In genomic region chr19:4457654-4458406, GRCh38 we compare ENCODE assay signal across 1 cellular context.
A peak's percentile ranks its signal among the peaks of the same experiment; 100 is the strongest.
TF ChIP-seq lines count a peak whose summit lies in the region.

Gene UBXN6, minus strand, starts transcription at chr19:4457794. Its CDS starts 97 bp downstream, at chr19:4457697.

TF ChIP-seq in HepG2, 621 proteins besides CTCF, POLR2A, EP300 and RAD21 (continued from another document and continues in another):
- TF ChIP-seq RNF219 (CRISPR knock-in tag; IDR thresholded peaks at IDR 0.05) = no peak
- TF ChIP-seq, protein P1, sequence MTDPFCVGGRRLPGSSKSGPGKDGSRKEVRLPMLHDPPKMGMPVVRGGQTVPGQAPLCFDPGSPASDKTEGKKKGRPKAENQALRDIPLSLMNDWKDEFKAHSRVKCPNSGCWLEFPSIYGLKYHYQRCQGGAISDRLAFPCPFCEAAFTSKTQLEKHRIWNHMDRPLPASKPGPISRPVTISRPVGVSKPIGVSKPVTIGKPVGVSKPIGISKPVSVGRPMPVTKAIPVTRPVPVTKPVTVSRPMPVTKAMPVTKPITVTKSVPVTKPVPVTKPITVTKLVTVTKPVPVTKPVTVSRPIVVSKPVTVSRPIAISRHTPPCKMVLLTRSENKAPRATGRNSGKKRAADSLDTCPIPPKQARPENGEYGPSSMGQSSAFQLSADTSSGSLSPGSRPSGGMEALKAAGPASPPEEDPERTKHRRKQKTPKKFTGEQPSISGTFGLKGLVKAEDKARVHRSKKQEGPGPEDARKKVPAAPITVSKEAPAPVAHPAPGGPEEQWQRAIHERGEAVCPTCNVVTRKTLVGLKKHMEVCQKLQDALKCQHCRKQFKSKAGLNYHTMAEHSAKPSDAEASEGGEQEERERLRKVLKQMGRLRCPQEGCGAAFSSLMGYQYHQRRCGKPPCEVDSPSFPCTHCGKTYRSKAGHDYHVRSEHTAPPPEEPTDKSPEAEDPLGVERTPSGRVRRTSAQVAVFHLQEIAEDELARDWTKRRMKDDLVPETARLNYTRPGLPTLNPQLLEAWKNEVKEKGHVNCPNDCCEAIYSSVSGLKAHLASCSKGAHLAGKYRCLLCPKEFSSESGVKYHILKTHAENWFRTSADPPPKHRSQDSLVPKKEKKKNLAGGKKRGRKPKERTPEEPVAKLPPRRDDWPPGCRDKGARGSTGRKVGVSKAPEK (CRISPR knock-in tag; IDR thresholded peaks at IDR 0.05; ENCODE audit: borderline replicate concordance) = no peak
- peak; percentile 90 for TF ChIP-seq ARID4A (CRISPR knock-in tag; IDR thresholded peaks at IDR 0.05; ENCODE audit: borderline replicate concordance)
- no peak for TF ChIP-seq ZNF580 (CRISPR knock-in tag; IDR thresholded peaks at IDR 0.05; ENCODE audit: borderline replicate concordance, low read depth)
- peak; percentile 39; the same call in 1 of the 2 replicates for TF ChIP-seq ZMYM4 (CRISPR knock-in tag; IDR thresholded peaks at IDR 0.05)
- TF ChIP-seq CBX2 (IDR thresholded peaks at IDR 0.05; ENCODE audit: low read depth, low read length) = no peak
- no peak for TF ChIP-seq CBX2 (CRISPR knock-in tag; IDR thresholded peaks at IDR 0.05; ENCODE audit: low read depth)
- TF ChIP-seq, protein P2, sequence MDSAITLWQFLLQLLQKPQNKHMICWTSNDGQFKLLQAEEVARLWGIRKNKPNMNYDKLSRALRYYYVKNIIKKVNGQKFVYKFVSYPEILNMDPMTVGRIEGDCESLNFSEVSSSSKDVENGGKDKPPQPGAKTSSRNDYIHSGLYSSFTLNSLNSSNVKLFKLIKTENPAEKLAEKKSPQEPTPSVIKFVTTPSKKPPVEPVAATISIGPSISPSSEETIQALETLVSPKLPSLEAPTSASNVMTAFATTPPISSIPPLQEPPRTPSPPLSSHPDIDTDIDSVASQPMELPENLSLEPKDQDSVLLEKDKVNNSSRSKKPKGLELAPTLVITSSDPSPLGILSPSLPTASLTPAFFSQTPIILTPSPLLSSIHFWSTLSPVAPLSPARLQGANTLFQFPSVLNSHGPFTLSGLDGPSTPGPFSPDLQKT (CRISPR knock-in tag; IDR thresholded peaks at IDR 0.05; ENCODE audit: borderline replicate concordance) = peak; percentile 42; the same call in 1 of the 2 replicates
- no peak for TF ChIP-seq ZNF160 (CRISPR knock-in tag; IDR thresholded peaks at IDR 0.05)
- TF ChIP-seq ZNF260 (CRISPR knock-in tag; IDR thresholded peaks at IDR 0.05; ENCODE audit: borderline replicate concordance, low read depth) = no peak
- no peak for TF ChIP-seq MXD1 (CRISPR knock-in tag; IDR thresholded peaks at IDR 0.05)
- no peak for TF ChIP-seq PAWR (CRISPR knock-in tag; IDR thresholded peaks at IDR 0.05; ENCODE audit: borderline replicate concordance)
- no peak for TF ChIP-seq TAF1 (CRISPR knock-in tag; IDR thresholded peaks at IDR 0.05)
- TF ChIP-seq KDM4B (CRISPR knock-in tag; IDR thresholded peaks at IDR 0.05) = no peak
- TF ChIP-seq SNRNP70 (IDR thresholded peaks at IDR 0.05; ENCODE audit: low read depth, low read length) = no peak
- TF ChIP-seq ZBTB1 (CRISPR knock-in tag; IDR thresholded peaks at IDR 0.05; ENCODE audit: borderline replicate concordance) = no peak
- TF ChIP-seq ZNF780A (CRISPR knock-in tag; IDR thresholded peaks at IDR 0.05) = no peak
- no peak for TF ChIP-seq ZFP36L2 (CRISPR knock-in tag; IDR thresholded peaks at IDR 0.05)
- no peak for TF ChIP-seq ZNF562 (CRISPR knock-in tag; IDR thresholded peaks at IDR 0.05; ENCODE audit: borderline replicate concordance)
- TF ChIP-seq REST (IDR thresholded peaks at IDR 0.05; ENCODE audit: borderline replicate concordance in 1 of 2, low read depth in 1 of 2, low read length in 2 of 2) = no peak
- TF ChIP-seq ZNF800 (CRISPR knock-in tag; IDR thresholded peaks at IDR 0.05) = no peak
- no peak for TF ChIP-seq ZNF782 (CRISPR knock-in tag; IDR thresholded peaks at IDR 0.05; ENCODE audit: borderline replicate concordance)
- TF ChIP-seq ZNF766 (CRISPR knock-in tag; IDR thresholded peaks at IDR 0.05; ENCODE audit: borderline replicate concordance) = peak; percentile 57; the same call in 1 of the 2 replicates
- no peak for TF ChIP-seq ZNF296 (CRISPR knock-in tag; conservative IDR thresholded peaks at IDR 0.05)
- TF ChIP-seq SRY (CRISPR knock-in tag; IDR thresholded peaks at IDR 0.05) = 0 out of 2 replicates have a peak, but pooled peaks have one; percentile 53
- no peak for TF ChIP-seq POLR2AphosphoS2 (IDR thresholded peaks at IDR 0.05; ENCODE audit: low read depth, low read length)
- TF ChIP-seq ZFP1 (CRISPR knock-in tag; IDR thresholded peaks at IDR 0.05) = no peak
- TF ChIP-seq ZFP36L1 (CRISPR knock-in tag; IDR thresholded peaks at IDR 0.05) = no peak
- TF ChIP-seq RFX1 (IDR thresholded peaks at IDR 0.05) = peak; percentile 95
- peak; percentile 95 for TF ChIP-seq U2AF2 (IDR thresholded peaks at IDR 0.05; ENCODE audit: low read depth, low read length)
- TF ChIP-seq ZBTB38 (CRISPR knock-in tag; IDR thresholded peaks at IDR 0.05) = peak; percentile 89
- TF ChIP-seq ZNF431 (CRISPR knock-in tag; IDR thresholded peaks at IDR 0.05; ENCODE audit: borderline replicate concordance, low read depth) = no peak
- TF ChIP-seq, protein P3, sequence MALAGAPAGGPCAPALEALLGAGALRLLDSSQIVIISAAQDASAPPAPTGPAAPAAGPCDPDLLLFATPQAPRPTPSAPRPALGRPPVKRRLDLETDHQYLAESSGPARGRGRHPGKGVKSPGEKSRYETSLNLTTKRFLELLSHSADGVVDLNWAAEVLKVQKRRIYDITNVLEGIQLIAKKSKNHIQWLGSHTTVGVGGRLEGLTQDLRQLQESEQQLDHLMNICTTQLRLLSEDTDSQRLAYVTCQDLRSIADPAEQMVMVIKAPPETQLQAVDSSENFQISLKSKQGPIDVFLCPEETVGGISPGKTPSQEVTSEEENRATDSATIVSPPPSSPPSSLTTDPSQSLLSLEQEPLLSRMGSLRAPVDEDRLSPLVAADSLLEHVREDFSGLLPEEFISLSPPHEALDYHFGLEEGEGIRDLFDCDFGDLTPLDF (CRISPR knock-in tag; IDR thresholded peaks at IDR 0.05) = no peak
- TF ChIP-seq, protein P4, sequence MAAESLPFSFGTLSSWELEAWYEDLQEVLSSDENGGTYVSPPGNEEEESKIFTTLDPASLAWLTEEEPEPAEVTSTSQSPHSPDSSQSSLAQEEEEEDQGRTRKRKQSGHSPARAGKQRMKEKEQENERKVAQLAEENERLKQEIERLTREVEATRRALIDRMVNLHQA (CRISPR knock-in tag; IDR thresholded peaks at IDR 0.05) = no peak
- TF ChIP-seq SP140L (CRISPR knock-in tag; IDR thresholded peaks at IDR 0.05; ENCODE audit: borderline replicate concordance) = no peak
- TF ChIP-seq ZNF670 (CRISPR knock-in tag; IDR thresholded peaks at IDR 0.05; ENCODE audit: borderline replicate concordance) = no peak
- peak; percentile 98 for TF ChIP-seq RBM22 (optimal IDR thresholded peaks at IDR 0.05; ENCODE audit: low read length)
- no peak for TF ChIP-seq ZNF3 (CRISPR knock-in tag; IDR thresholded peaks at IDR 0.05)
- TF ChIP-seq SP4 (CRISPR knock-in tag; IDR thresholded peaks at IDR 0.05) = peak; percentile 63
- TF ChIP-seq HNRNPLL (IDR thresholded peaks at IDR 0.05; ENCODE audit: low read depth, low read length, poor library complexity, severe bottlenecking) = no peak
